19 cellular contexts compared by ENCODE assay signal in genomic region chr5:34648522-34649158, GRCh38. TPM values are rescaled to one million over a fixed set of nuclear protein-coding genes. Genes with fewer than 3 reads are reported as not detected.
DNase-seq lines count a peak whose midpoint lies in the region; ATAC-seq, FAIRE-seq and TF ChIP-seq lines count a peak whose summit lies in the region.
"Had no signal": no experiment of that assay in that cellular context is flagged by ENCODE, and none has a peak within 500 bp of the region (broad histone marks: within the 10 kb centered on the region; RNA-seq: fewer than 3 reads in every experiment).

No MANE protein-coding gene starts in this region.

- peaks cover 11% of the 10 kb centered on the region for H3K9me3 Mint-ChIP-seq in astrocyte (ENCODE audit: unreplicated experiment)

- peak overlapping the region; percentile 6 for H3K27ac ChIP-seq in astrocyte (ENCODE audit: low read depth, low read length)
- no peak overlapping the region for H3K27ac ChIP-seq in osteoblast (ENCODE audit: low read depth, low read length)
- H3K27ac ChIP-seq: Peyer's patch had no signal

- H3K36me3 Mint-ChIP-seq in astrocyte (ENCODE audit: low read depth, unreplicated experiment) = peaks cover 3% of the 10 kb centered on the region
- H3K36me3 Mint-ChIP-seq: CD14-positive monocyte had no signal

- H3K4me1 Mint-ChIP-seq in astrocyte (ENCODE audit: low read depth, unreplicated experiment) = peaks cover 19% of the 10 kb centered on the region
- H3K4me1 Mint-ChIP-seq: CD14-positive monocyte had no signal

- H3K4me2 ChIP-seq in astrocyte (ENCODE audit: low read length) (no peak overlapping the region), osteoblast (ENCODE audit: insufficient read depth, low read length) (no peak overlapping the region)

- peak; percentile 60 for DNase-seq in AG10803 (ENCODE audit: low read depth)
- peak; percentile 51 for DNase-seq in astrocyte (ENCODE audit: low read depth)
- DNase-seq in kidney tubule cell (ENCODE audit: low spot score) = peak; percentile 29
- peak; percentile 47 for DNase-seq in osteoblast (ENCODE audit: insufficient read length, low spot score, missing footprints)
- no peak for DNase-seq in SHP77 (lab: John Stamatoyannopoulos, UW)
- no peak for DNase-seq in left ventricle myocardium superior
- no peak for DNase-seq in NCI-H2029 (lab: John Stamatoyannopoulos, UW)
- DNase-seq: Caco-2, H9, NCI-H1417 treated with DMSO at 0.1 percent for 48 hours, NCI-H2029 treated with DMSO at 0.1 percent for 48 hours, NCI-H510A, NCI-H82, Peyer's patch, SHP77 treated with DMSO at 0.1 percent for 48 hours had no signal

- no peak for FAIRE-seq in astrocyte (lab: Jason Lieb, UNC)
- FAIRE-seq: A204.1, G401.6 had no signal

- H3K9me3 ChIP-seq in astrocyte (ENCODE audit: insufficient read depth, low read depth, low read length) (no peaks in the 10 kb centered on the region), osteoblast (ENCODE audit: low read depth, low read length) (no peaks in the 10 kb centered on the region)
- H3K9me3 ChIP-seq: Caco-2, Peyer's patch had no signal

- peaks cover 12% of the 10 kb centered on the region for H3K4me1 ChIP-seq in astrocyte (ENCODE audit: insufficient read depth, low read length)
- H3K4me1 ChIP-seq in osteoblast (ENCODE audit: insufficient read depth, low read length) = peaks cover 22% of the 10 kb centered on the region
- H3K4me1 ChIP-seq: Peyer's patch had no signal

- no peak overlapping the region for H3K9ac ChIP-seq in astrocyte (ENCODE audit: low read length)

- H2AFZ ChIP-seq in astrocyte (ENCODE audit: low read depth, low read length) (peak overlapping the region; percentile 35), osteoblast (ENCODE audit: low read length) (peak overlapping the region; percentile 70)

- H4K20me1 ChIP-seq in astrocyte (ENCODE audit: insufficient read depth, low read length) (no peaks in the 10 kb centered on the region), osteoblast (ENCODE audit: insufficient read depth, low read length) (no peaks in the 10 kb centered on the region)

- peak overlapping the region; percentile 90 for H3K27ac Mint-ChIP-seq in astrocyte (ENCODE audit: unreplicated experiment)
- H3K27ac Mint-ChIP-seq: H9 had no signal

- H3K36me3 ChIP-seq in astrocyte (ENCODE audit: insufficient read depth, low read length) = no peaks in the 10 kb centered on the region
- no peaks in the 10 kb centered on the region for H3K36me3 ChIP-seq in osteoblast (ENCODE audit: insufficient read depth, low read length)
- H3K36me3 ChIP-seq: Peyer's patch had no signal

- H3K27me3 Mint-ChIP-seq in astrocyte (ENCODE audit: low read depth, unreplicated experiment) = peaks cover 3% of the 10 kb centered on the region

- H3K4me3 ChIP-seq in AG10803 (ENCODE audit: low read length) = no peak overlapping the region
- no peak overlapping the region for H3K4me3 ChIP-seq in astrocyte (ENCODE audit: insufficient read depth, low read depth, low read length)
- no peak overlapping the region for H3K4me3 ChIP-seq in osteoblast (ENCODE audit: insufficient read depth, low read length)
- H3K4me3 ChIP-seq: Peyer's patch had no signal

- H3K79me2 ChIP-seq in astrocyte (ENCODE audit: insufficient read depth, low read length) (no peaks in the 10 kb centered on the region), osteoblast (ENCODE audit: insufficient read depth, low read length) (no peaks in the 10 kb centered on the region)

- intact Hi-C loops in left ventricle myocardium superior (cut with micrococcal nuclease) = no loop called here

- H3K27me3 ChIP-seq in astrocyte (ENCODE audit: insufficient read depth, low read length) = no peaks in the 10 kb centered on the region
- H3K27me3 ChIP-seq in osteoblast (ENCODE audit: insufficient read depth, low read length) = no peaks in the 10 kb centered on the region
- H3K27me3 ChIP-seq: Peyer's patch had no signal

- TF ChIP-seq CTCF in AG10803 (conservative IDR thresholded peaks at IDR 0.05; ENCODE audit: low read length) (no peak), astrocyte (IDR thresholded peaks at IDR 0.05; ENCODE audit: insufficient read depth, low read depth, low read length) (no peak), osteoblast (IDR thresholded peaks at IDR 0.05; ENCODE audit: extremely low read depth, low read depth, low read length) (no peak)

- ATAC-seq in HG03280 (IDR thresholded peaks at IDR 0.05; ENCODE audit: unreplicated experiment) = no peak
- no peak for ATAC-seq in left ventricle myocardium superior

- H3K4me3 Mint-ChIP-seq in astrocyte (ENCODE audit: unreplicated experiment) = no peak overlapping the region
- H3K4me3 Mint-ChIP-seq: CD14-positive monocyte, H9 had no signal

RNA-seq across cellular contexts. Expression of gene RAI14, which starts 7.5 kb away (rescaled TPM):
- total RNA-seq in astrocyte (307 and 315 TPM in 2 replicates), osteoblast (138 and 149 TPM in 2 replicates), left ventricle myocardium superior (7.1 TPM)

Comparison
In these comparisons a context has a peak if more than half of its experiments do, and no peak if none do; other contexts are left out.
1. DNase-seq: peak in AG10803 (single experiment), astrocyte (single experiment), kidney tubule cell (single experiment) and osteoblast (single experiment); none in SHP77 (0 of 2), left ventricle myocardium superior (single experiment) and NCI-H2029 (single experiment).
2. RNA of gene RAI14, which starts 7.5 kb away (total RNA-seq): 307 to 315 TPM in astrocyte and 138 to 149 TPM in osteoblast; 7.1 TPM in left ventricle myocardium superior (single experiment); every median in the first group is over 10 times any median in the second.